Comparison of ENCODE assay signal across 19 cellular contexts in genomic region chr3:123037015-123037375, GRCh38. TPM values are rescaled to one million over a fixed set of nuclear protein-coding genes. Genes with fewer than 3 reads are reported as not detected.
DNase-seq lines count a peak whose midpoint lies in the region; ATAC-seq and TF ChIP-seq lines count a peak whose summit lies in the region.
"Had no signal": no experiment of that assay in that cellular context is flagged by ENCODE, and none has a peak within 500 bp of the region (broad histone marks: within the 10 kb centered on the region; RNA-seq: fewer than 3 reads in every experiment).

No MANE protein-coding gene starts in this region.

- H3K27me3 ChIP-seq in ACC112 (ENCODE audit: insufficient read depth, low read length): peaks cover 11% of the 10 kb centered on the region
- H3K27me3 ChIP-seq: BLaER1 had no signal

- peak overlapping the region; percentile 85 for H3K27ac Mint-ChIP-seq in chondrocyte (ENCODE audit: unreplicated experiment)
- peak overlapping the region; percentile 60 for H3K27ac Mint-ChIP-seq in osteocyte (ENCODE audit: unreplicated experiment)
- H3K27ac Mint-ChIP-seq in stimulated activated naive B cell treated with anti-CD40 and anti-IgM and Interleukin-4, amounts not matched to agents 10 μg/mL and 1 μg/mL and 100 μg/mL, for 72 hours: no peak overlapping the region
- H3K27ac Mint-ChIP-seq: CD8-positive, alpha-beta T cell; H9 had no signal

- H3K36me3 Mint-ChIP-seq in chondrocyte (ENCODE audit: low read depth) (no peaks in the 10 kb centered on the region), osteocyte (ENCODE audit: unreplicated experiment) (no peaks in the 10 kb centered on the region)
- no peaks in the 10 kb centered on the region for H3K36me3 Mint-ChIP-seq in stimulated activated naive B cell treated with anti-CD40 and anti-IgM and Interleukin-4, amounts not matched to agents 10 μg/mL and 1 μg/mL and 100 μg/mL, for 72 hours
- H3K36me3 Mint-ChIP-seq: CD8-positive, alpha-beta T cell had no signal

- H3K4me3 ChIP-seq in ACC112 (ENCODE audit: low read depth, low read length) (no peak overlapping the region), SK-N-MC (no peak overlapping the region)
- H3K4me3 ChIP-seq: A549, BLaER1, GM12878 had no signal

- no peak for ATAC-seq in stimulated activated naive B cell treated with anti-CD40 and anti-IgM and Interleukin-4, amounts not matched to agents 10 μg/mL and 1 μg/mL and 100 μg/mL, for 72 hours (replicated peaks)
- ATAC-seq: CD8-positive, alpha-beta T cell; GM12878 had no signal

- H3K27me3 Mint-ChIP-seq in chondrocyte (ENCODE audit: low read depth) (no peaks in the 10 kb centered on the region), osteocyte (ENCODE audit: unreplicated experiment) (peaks cover 40% of the 10 kb centered on the region)
- H3K27me3 Mint-ChIP-seq in stimulated activated naive B cell treated with anti-CD40 and anti-IgM and Interleukin-4, amounts not matched to agents 10 μg/mL and 1 μg/mL and 100 μg/mL, for 72 hours: peaks cover 47 to 52% of the 10 kb centered on the region in 2 donors

- H3K4me1 ChIP-seq in ACC112 (ENCODE audit: control insufficient read depth, insufficient read depth, low read length, unreplicated experiment): peaks cover 13% of the 10 kb centered on the region
- H3K4me1 ChIP-seq: A549, BLaER1 had no signal

- H3K4me3 Mint-ChIP-seq in chondrocyte (ENCODE audit: unreplicated experiment): no peak overlapping the region
- no peak overlapping the region for H3K4me3 Mint-ChIP-seq in osteocyte (ENCODE audit: unreplicated experiment)
- no peak overlapping the region for H3K4me3 Mint-ChIP-seq in stimulated activated naive B cell treated with anti-CD40 and anti-IgM and Interleukin-4, amounts not matched to agents 10 μg/mL and 1 μg/mL and 100 μg/mL, for 72 hours
- H3K4me3 Mint-ChIP-seq: CD8-positive, alpha-beta T cell; H9 had no signal

- no peak overlapping the region for H2AFZ ChIP-seq in ACC112 (ENCODE audit: low read length, unreplicated experiment)

- H3K4me1 Mint-ChIP-seq in chondrocyte (ENCODE audit: low read depth) (peaks cover 39% of the 10 kb centered on the region), osteocyte (ENCODE audit: unreplicated experiment) (peaks cover 21% of the 10 kb centered on the region)
- H3K4me1 Mint-ChIP-seq in stimulated activated naive B cell treated with anti-CD40 and anti-IgM and Interleukin-4, amounts not matched to agents 10 μg/mL and 1 μg/mL and 100 μg/mL, for 72 hours: no peaks in the 10 kb centered on the region

- DNase-seq in SK-N-MC (ENCODE audit: low read depth, low spot score) (no peak), chondrocyte (ENCODE audit: low spot score) (no peak), osteocyte (ENCODE audit: extremely low spot score, unreplicated experiment) (no peak), iPS-NIHi7 (ENCODE audit: extremely low spot score) (no peak)
- no peak for DNase-seq in NK-92 treated with Interleukin-12 subunit alpha and Interleukin-12 subunit beta, amount 100 ng/mL, for 24 hours (lab: John Stamatoyannopoulos, UW)
- no peak for DNase-seq in stimulated activated naive B cell treated with anti-CD40 and anti-IgM and Interleukin-4, amounts not matched to agents 10 μg/mL and 1 μg/mL and 100 μg/mL, for 72 hours
- DNase-seq in activated CD4-positive, alpha-beta T cell treated with anti-CD3 and anti-CD28 coated beads, Interleukin-2, amount 50 U/mL, for 1 hour: no peak
- DNase-seq: Calu3; CD8-positive, alpha-beta T cell; DND-41; GOT3; H9 had no signal

- TF ChIP-seq CTCF in chondrocyte (IDR thresholded peaks at IDR 0.05) (no peak), osteocyte (IDR thresholded peaks at IDR 0.05) (no peak)

- H3K9me3 Mint-ChIP-seq in chondrocyte (ENCODE audit: low read depth) (no peaks in the 10 kb centered on the region), osteocyte (ENCODE audit: unreplicated experiment) (no peaks in the 10 kb centered on the region)
- no peaks in the 10 kb centered on the region for H3K9me3 Mint-ChIP-seq in stimulated activated naive B cell treated with anti-CD40 and anti-IgM and Interleukin-4, amounts not matched to agents 10 μg/mL and 1 μg/mL and 100 μg/mL, for 72 hours
- H3K9me3 Mint-ChIP-seq: CD8-positive, alpha-beta T cell; H9 had no signal

- no peaks in the 10 kb centered on the region for H3K9me3 ChIP-seq in SK-N-MC (ENCODE audit: low read depth, low read length)
- H3K9me3 ChIP-seq: A549, BLaER1 had no signal

- no peaks in the 10 kb centered on the region for H3K36me3 ChIP-seq in ACC112 (ENCODE audit: insufficient read depth, low read length)
- H3K36me3 ChIP-seq in SK-N-MC (ENCODE audit: insufficient read depth, low read length): no peaks in the 10 kb centered on the region
- H3K36me3 ChIP-seq: BLaER1 had no signal

- H3K27ac ChIP-seq in ACC112 (ENCODE audit: low read depth, low read length): 0 out of 2 replicates have a peak overlapping the region, but pooled peaks have one; percentile 8
- H3K27ac ChIP-seq in SK-N-MC: peak overlapping the region; percentile 43
- H3K27ac ChIP-seq: 22Rv1, A549, BLaER1, HL-60 had no signal

- no peak overlapping the region for H3K9ac ChIP-seq in SK-N-MC (ENCODE audit: insufficient read length)
- H3K9ac ChIP-seq: BLaER1 had no signal

- no peaks in the 10 kb centered on the region for H3K79me2 ChIP-seq in ACC112 (ENCODE audit: control insufficient read depth, insufficient read depth, low read length, unreplicated experiment)

RNA-seq across cellular contexts. Expression of gene SEMA5B, which starts 9.4 kb away (rescaled TPM):
- total RNA-seq in chondrocyte (3.1 to 68.8 TPM (median 68.4 TPM) in 3 replicates), osteocyte (1.3 TPM in 2 replicates)
- total RNA-seq: Calu3; CD8-positive, alpha-beta T cell; GM12878; HT1080 had no signal

RNA-seq across cellular contexts. Expression of gene PDIA5, which starts 29.8 kb away (rescaled TPM):
- total RNA-seq in chondrocyte (82.7 to 129 TPM (median 128 TPM) in 3 replicates), osteocyte (35.5 and 39.7 TPM in 2 replicates)
